ENCODE assay signal across 8 cellular contexts in the genomic region with DNA sequence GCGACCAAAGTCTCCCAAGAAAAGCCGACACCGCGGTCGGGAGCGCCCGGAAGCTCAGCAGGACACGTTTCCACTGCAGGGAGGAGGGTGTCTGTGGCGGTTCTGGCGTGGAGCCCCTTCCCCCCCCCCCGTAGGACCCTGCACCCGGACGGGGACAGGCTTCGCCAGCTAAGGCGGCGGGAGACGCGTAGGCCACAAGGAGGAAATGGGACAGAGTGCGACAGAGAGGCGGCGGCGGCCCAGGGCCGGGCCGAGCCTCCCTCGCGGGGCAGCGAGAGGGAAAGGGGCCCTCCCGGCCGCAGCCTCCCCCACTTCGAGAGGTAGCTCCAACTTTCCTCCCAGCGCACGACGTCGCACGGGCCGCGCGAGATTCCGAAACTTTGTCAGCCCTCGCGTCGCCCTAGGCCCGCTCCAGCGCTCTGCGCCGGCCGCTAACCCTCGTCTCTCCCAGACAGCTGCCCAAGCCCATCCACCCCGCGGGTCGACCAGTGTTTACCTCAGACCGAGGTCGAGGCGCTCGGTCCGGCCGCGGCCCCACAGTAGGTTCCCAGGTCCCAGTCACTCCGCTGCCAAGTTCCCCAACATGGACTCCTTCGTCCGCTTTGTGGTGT. TPM values are rescaled to one million over a fixed set of nuclear protein-coding genes. Genes with fewer than 3 reads are reported as not detected.
DNase-seq lines count a peak whose midpoint lies in the region; ATAC-seq, FAIRE-seq and TF ChIP-seq lines count a peak whose summit lies in the region.

No MANE protein-coding gene starts in this region.

- peak overlapping the region; percentile 85 for H3K9ac ChIP-seq in ES-I3 (ENCODE audit: low read depth, low read length)
- peak overlapping the region; percentile 96 for H3K9ac ChIP-seq in GM12878 (ENCODE audit: control insufficient read depth, insufficient read depth, low read length)

- no TSS peak for BruUV-seq in GM12878 (replicated peaks; lab: Mats Ljungman, UMichigan)

- in situ Hi-C loops in GM12878 (cut with MboI) = loop anchor here (10.0 kb wide), 2 partner anchors 225 to 395 kb away; no protein-coding TSS in a partner anchor

- H3K27me3 Mint-ChIP-seq in IgD-negative memory B cell = no peaks in the 10 kb centered on the region

- H3K4me2 ChIP-seq in GM12878 (ENCODE audit: control insufficient read depth, insufficient read depth) = peak overlapping the region; percentile 65

- H3K27me3 ChIP-seq in GM12878 (replicated peaks in 1 of 2; ENCODE audit: control insufficient read depth in 2 of 2, insufficient read depth in 2 of 2, low read length in 1 of 2) = no peaks in the 10 kb centered on the region

- H3K27ac Mint-ChIP-seq in IgD-negative memory B cell = peak overlapping the region; percentile 98 to 100 (median 98)

- H3K4me3 ChIP-seq in GM12878 = peak overlapping the region; percentile 92

- H3K36me3 ChIP-seq in ES-I3 (ENCODE audit: insufficient read depth, low read length) (no peaks in the 10 kb centered on the region), GM12878 (ENCODE audit: control insufficient read depth in 2 of 2, insufficient read depth in 2 of 2, low read length in 1 of 2) (peaks cover 0 to 8% of the 10 kb centered on the region in 2 experiments; a peak in 1 of 4 replicates)

- CTCF ChIA-PET in GM12878 (lab: Yijun Ruan, JAX) = interaction anchor here (0.7 to 1.5 kb wide), 5 partner anchors 13 to 446 kb away, joined by 3 to 4 read pairs (median 3); no protein-coding TSS in a partner anchor

- H4K20me1 ChIP-seq in GM12878 (ENCODE audit: control insufficient read depth, insufficient read depth) = no peaks in the 10 kb centered on the region

- TF ChIP-seq EP300 in GM12878 (IDR thresholded peaks at IDR 0.05; ENCODE audit: borderline replicate concordance in 1 of 2, control insufficient read depth in 1 of 2, low read depth in 2 of 2, low read length in 2 of 2) = no peak

- peak overlapping the region; percentile 68 for H2AFZ ChIP-seq in GM12878 (ENCODE audit: control insufficient read depth, low read depth, low read length)

- peak; percentile 39 for TF ChIP-seq POLR2A in GM12878 (IDR thresholded peaks at IDR 0.05; ENCODE audit: low read depth, low read length)

- peak; percentile 82 for DNase-seq in T1000 (lab: John Stamatoyannopoulos, UW)
- DNase-seq in GM12878 (ENCODE audit: low read depth, low spot score) = no peak
- DNase-seq in iris pigment epithelial cell (ENCODE audit: low read depth) = peak; percentile 62
- DNase-seq in stimulated activated CD4-positive, alpha-beta T cell treated with anti-CD3 and anti-CD28 coated beads, Interleukin-12 subunit alpha, Interleukin-12 subunit beta, amount 100 ng/mL, for 48 hours (ENCODE audit: low read depth in 2 of 3, low spot score in 1 of 3) = peak; percentile 20 to 41 (median 34)
- no peak for DNase-seq in inferior parietal cortex (ENCODE audit: extremely low spot score)

- peaks cover 36 to 49% (median 40%) of the 10 kb centered on the region in 3 donors for H3K4me1 Mint-ChIP-seq in IgD-negative memory B cell

- POLR2A ChIA-PET in GM12878 (lab: Charles Lee) = interaction anchor here (0.5 to 0.9 kb wide), 5 partner anchors 74 to 403 kb away, joined by 3 to 5 read pairs (median 4); no protein-coding TSS in a partner anchor

- H3K9me3 Mint-ChIP-seq in IgD-negative memory B cell = no peaks in the 10 kb centered on the region

- 1% methylated on average over 57 of the region's 61 CpGs for WGBS in GM12878 (ENCODE audit: insufficient coverage, insufficient replicate concordance, low lambda C conversion rate, missing lambda C conversion rate)

- H3K4me3 Mint-ChIP-seq in IgD-negative memory B cell = peak overlapping the region; percentile 95 to 99 (median 98)

- no peak for TF ChIP-seq RAD21 in GM12878 (IDR thresholded peaks at IDR 0.05; ENCODE audit: insufficient read depth, low read depth, low read length)

- peak; percentile 26 for ATAC-seq in GM21619 (IDR thresholded peaks at IDR 0.05; ENCODE audit: unreplicated experiment)
- peak; percentile 53 for ATAC-seq in GM12878

- H3K9me3 ChIP-seq in ES-I3 (ENCODE audit: control insufficient read depth, insufficient read depth, low read length) = 0 out of 2 replicates have a peak, but pooled peaks cover 3% of the 10 kb centered on the region
- peaks cover 4% of the 10 kb centered on the region for H3K9me3 ChIP-seq in GM12878 (replicated peaks; ENCODE audit: control insufficient read depth, insufficient read depth, low read length)

- no peaks in the 10 kb centered on the region for H3K36me3 Mint-ChIP-seq in IgD-negative memory B cell

- H3K79me2 ChIP-seq in GM12878 (ENCODE audit: control insufficient read depth, insufficient read depth, low read length) = peaks cover 59% of the 10 kb centered on the region

- SMC1A ChIA-PET in GM12878 (lab: Charles Lee; ENCODE audit: uncharacterized antibody, unreplicated experiment) = interaction anchor here (1.0 to 3.3 kb wide), 4 partner anchors 8 to 134 kb away, joined by 4 to 18 read pairs (median 9); no protein-coding TSS in a partner anchor

- peak overlapping the region; percentile 99 for H3K27ac ChIP-seq in GM12878 (ENCODE audit: control insufficient read depth, insufficient read depth)

- H3K4me1 ChIP-seq in ES-I3 (ENCODE audit: insufficient read depth, low read length) (no peaks in the 10 kb centered on the region; the same call in 1 of the 2 replicates), GM12878 (ENCODE audit: control insufficient read depth, insufficient read depth, low read length) (peaks cover 14% of the 10 kb centered on the region)

- no peak for FAIRE-seq in GM12878 (lab: Jason Lieb, UNC)

- intact Hi-C loops in GM12878 (cut with micrococcal nuclease; ENCODE audit: unreplicated experiment) = loop anchor here (1.0 to 5.0 kb wide), 10 partner anchors 83 to 1031 kb away; a partner anchor contains a TSS

- RAD21 ChIA-PET in GM12878 (lab: Charles Lee; ENCODE audit: unreplicated experiment) = interaction anchor here (1.0 to 4.6 kb wide), 7 partner anchors 82 to 1032 kb away, joined by 3 to 22 read pairs (median 4); a partner anchor contains a TSS

- no peak for TF ChIP-seq CTCF in GM12878 (IDR thresholded peaks at IDR 0.05 in 2 of 3, conservative IDR thresholded peaks at IDR 0.05 in 1 of 3; ENCODE audit: control insufficient read depth in 2 of 3, extremely low read depth in 1 of 3, insufficient read depth in 1 of 3, low read depth in 3 of 3, low read length in 3 of 3)

TF ChIP-seq in GM12878, 131 proteins besides CTCF, POLR2A, EP300 and RAD21 (continues in another document):
- TF ChIP-seq TAF1 (IDR thresholded peaks at IDR 0.05; ENCODE audit: borderline replicate concordance, low read depth, low read length) (peak; percentile 55; the same call in 1 of the 2 replicates), NR2F1 (conservative IDR thresholded peaks at IDR 0.05) (peak; percentile 77)
- TF ChIP-seq, protein P1, sequence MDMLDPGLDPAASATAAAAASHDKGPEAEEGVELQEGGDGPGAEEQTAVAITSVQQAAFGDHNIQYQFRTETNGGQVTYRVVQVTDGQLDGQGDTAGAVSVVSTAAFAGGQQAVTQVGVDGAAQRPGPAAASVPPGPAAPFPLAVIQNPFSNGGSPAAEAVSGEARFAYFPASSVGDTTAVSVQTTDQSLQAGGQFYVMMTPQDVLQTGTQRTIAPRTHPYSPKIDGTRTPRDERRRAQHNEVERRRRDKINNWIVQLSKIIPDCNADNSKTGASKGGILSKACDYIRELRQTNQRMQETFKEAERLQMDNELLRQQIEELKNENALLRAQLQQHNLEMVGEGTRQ (IDR thresholded peaks at IDR 0.05; ENCODE audit: borderline replicate concordance, low read depth, low read length) = no peak

RNA-seq across cellular contexts. Expression of a gene that starts 0.4 kb away (rescaled TPM):
- 123 TPM for polyA plus RNA-seq in IgD-negative memory B cell
- 455 and 475 TPM in 2 replicates for total RNA-seq in GM12878 (2013; cell fraction: nucleolus; rRNA removed)
- total RNA-seq in GM12878 (2014; rRNA removed) = 88.7 and 89.7 TPM in 2 replicates
- total RNA-seq in GM12878 (2014; rRNA removed; fragmentation: Illumina TruSeq; extraction: Trizol) = 153 and 154 TPM in 2 replicates
- total RNA-seq in GM12878 (2021) = 94.6 and 102 TPM in 2 replicates
- polyA plus RNA-seq in GM12878 (2011; ENCODE audit: low read depth) = 41.9 TPM
- 88.4 and 149 TPM in 2 replicates for polyA plus RNA-seq in GM12878 (2011; rRNA removed)
- polyA plus RNA-seq in GM12878 (2011; cell fraction: cytosol; rRNA removed) = 35.6 and 45.1 TPM in 2 replicates
- 59.1 and 72.2 TPM in 2 replicates for polyA plus RNA-seq in GM12878 (2011; cell fraction: nucleus; rRNA removed)
- polyA plus RNA-seq in GM12878 (2012) = 47.9 and 53.9 TPM in 2 replicates
- 108 and 134 TPM in 2 replicates for polyA plus RNA-seq in GM12878 (2014; fragmentation: Illumina TruSeq; extraction: Trizol)
- polyA plus RNA-seq in GM12878 (2014; fragmentation: Nextera tagmentation; extraction: Ambion mirVana) = 10 to 100 TPM; 42.0 to 44.9 TPM
- polyA plus RNA-seq in GM12878 (2014; rRNA removed) = 83.2 and 108 TPM in 2 replicates
- 100 to 1,000 TPM in 1 of 2 experiments, 10 to 100 TPM in 1; 98.2 to 106 TPM for polyA plus RNA-seq in GM12878 (2016; fragmentation: Nextera tagmentation; extraction: Ambion mirVana)
- polyA minus RNA-seq in GM12878 (2011; rRNA and poly(A)+ RNA removed) = 112 and 153 TPM in 2 replicates
- polyA minus RNA-seq in GM12878 (2011; cell fraction: cytosol; rRNA and poly(A)+ RNA removed) = 37.7 and 54.9 TPM in 2 replicates
- polyA minus RNA-seq in GM12878 (2011; cell fraction: nucleus; rRNA and poly(A)+ RNA removed) = 72.1 and 120 TPM in 2 replicates

Comparison
In these comparisons a context has a peak if more than half of its experiments do, and no peak if none do; other contexts are left out.
1. DNase-seq: peak in T1000 (single experiment), iris pigment epithelial cell (single experiment) and stimulated activated CD4-positive, alpha-beta T cell treated with anti-CD3 and anti-CD28 coated beads, Interleukin-12 subunit alpha, Interleukin-12 subunit beta, amount 100 ng/mL, for 48 hours (3 of 3); none in GM12878 (single experiment) and inferior parietal cortex (single experiment).